8 cellular contexts compared by ENCODE assay signal in genomic region chr13:45473627-45474026, GRCh38. TPM values are rescaled to one million over a fixed set of nuclear protein-coding genes. Genes with fewer than 3 reads are reported as not detected.
A peak's percentile ranks its signal among the peaks of the same experiment; 100 is the strongest.
DNase-seq lines count a peak whose midpoint lies in the region; ATAC-seq and TF ChIP-seq lines count a peak whose summit lies in the region.
"Had no signal": no experiment of that assay in that cellular context is flagged by ENCODE, and none has a peak within 500 bp of the region (broad histone marks: within the 10 kb centered on the region; RNA-seq: fewer than 3 reads in every experiment).

No MANE protein-coding gene starts in this region.

- peaks cover 7% of the 10 kb centered on the region; the same call in 1 of the 2 replicates for H4K20me1 ChIP-seq in GM23248 (ENCODE audit: insufficient read depth)

- TF ChIP-seq CTCF in GM06990 (IDR thresholded peaks at IDR 0.05; ENCODE audit: insufficient read depth, low read length, poor library complexity, severe bottlenecking): peak; percentile 42
- peak; percentile 66 for TF ChIP-seq CTCF in WERI-Rb-1 (IDR thresholded peaks at IDR 0.05; ENCODE audit: low read depth, low read length)

- H3K27ac ChIP-seq in GM23248 (no peak overlapping the region), WERI-Rb-1 (no peak overlapping the region), substantia nigra (ENCODE audit: low read depth, low read length, poor library complexity, severe bottlenecking) (no peak overlapping the region)
- H3K27ac ChIP-seq: pancreas had no signal

- 0 out of 2 replicates have a peak, but pooled peaks cover 7% of the 10 kb centered on the region for H3F3A ChIP-seq in GM23248 (ENCODE audit: insufficient read depth)

- H3K9me3 ChIP-seq in GM23248 (ENCODE audit: low read depth) (no peaks in the 10 kb centered on the region), WERI-Rb-1 (ENCODE audit: severe bottlenecking) (no peaks in the 10 kb centered on the region)
- H3K9me3 ChIP-seq: pancreas had no signal

- H3K9ac ChIP-seq in GM23248: no peak overlapping the region

- H2AFZ ChIP-seq in GM23248: no peak overlapping the region

- peak; percentile 65 for ATAC-seq in left lobe of liver
- ATAC-seq in GM21825 (IDR thresholded peaks at IDR 0.05; ENCODE audit: unreplicated experiment): no peak
- no peak for ATAC-seq in HG02970 (IDR thresholded peaks at IDR 0.05; ENCODE audit: low FRiP score, unreplicated experiment)

- H3K27me3 ChIP-seq in GM06990 (replicated peaks; ENCODE audit: control insufficient read depth, insufficient read depth, low read length) (no peaks in the 10 kb centered on the region), GM23248 (replicated peaks; ENCODE audit: insufficient read depth) (no peaks in the 10 kb centered on the region), WERI-Rb-1 (ENCODE audit: insufficient read depth, low read depth, severe bottlenecking) (no peaks in the 10 kb centered on the region)
- H3K27me3 ChIP-seq: pancreas had no signal

- H3K4me1 ChIP-seq in GM23248 (ENCODE audit: insufficient read depth): peaks cover 6% of the 10 kb centered on the region; the same call in 1 of the 2 replicates

- no peak overlapping the region for H3K4me2 ChIP-seq in GM23248 (ENCODE audit: unreplicated experiment)

- DNase-seq in GM06990 (ENCODE audit: extremely low read depth, insufficient read length) (no peak), GM23248 (peak; percentile 4), WERI-Rb-1 (peak; percentile 69), left lobe of liver (ENCODE audit: low spot score) (no peak), substantia nigra (lab: John Stamatoyannopoulos, UW) (no peak)
- DNase-seq: pancreas had no signal

- 73 to 81% methylated on average over 2 of the region's 2 CpGs for WGBS in GM23248 (ENCODE audit: low coverage in 1 of 2, low lambda C conversion rate in 2 of 2, missing lambda C conversion rate in 2 of 2), 2 experiments

- no peaks in the 10 kb centered on the region for H3K9me2 ChIP-seq in GM23248 (ENCODE audit: insufficient read depth)

- H3K4me3 ChIP-seq in GM06990 (replicated peaks; ENCODE audit: low read depth, low read length) (no peak overlapping the region), GM23248 (no peak overlapping the region), WERI-Rb-1 (ENCODE audit: low read depth, low read length) (no peak overlapping the region)
- H3K4me3 ChIP-seq: pancreas had no signal

- peaks cover 100% of the 10 kb centered on the region for H3K79me2 ChIP-seq in GM23248 (ENCODE audit: insufficient read depth)

- no peaks in the 10 kb centered on the region for H3K36me3 ChIP-seq in GM06990 (ENCODE audit: control insufficient read depth, insufficient read depth, low read length)
- 0 out of 2 replicates have a peak, but pooled peaks cover 9% of the 10 kb centered on the region for H3K36me3 ChIP-seq in GM23248 (ENCODE audit: low read depth)
- peaks cover 4% of the 10 kb centered on the region; the same call in 1 of the 2 replicates for H3K36me3 ChIP-seq in WERI-Rb-1

- in situ Hi-C loops in GM23248 (cut with MboI): no loop called here

RNA-seq across cellular contexts. Expression of gene COG3, which starts 8.9 kb away (rescaled TPM):
- 17.9 and 26.7 TPM in 2 replicates for total RNA-seq in GM23248 (2014; rRNA removed; shearing (Covaris generic))
- 16.6 and 19.3 TPM in 2 replicates for polyA plus RNA-seq in GM23248 (2016; fragmentation: Nextera tagmentation; extraction: Ambion mirVana)
- 28.3 TPM for total RNA-seq in left lobe of liver

RNA-seq across cellular contexts. Expression of gene SLC25A30, which starts 55.5 kb away (rescaled TPM):
- 4.3 and 10.2 TPM in 2 replicates for total RNA-seq in GM23248 (2014; rRNA removed; shearing (Covaris generic))
- polyA plus RNA-seq in GM23248 (2016; fragmentation: Nextera tagmentation; extraction: Ambion mirVana): 4.3 and 4.5 TPM in 2 replicates
- total RNA-seq in left lobe of liver: 38.8 TPM

Comparison
In these comparisons a context has a peak if more than half of its experiments do, and no peak if none do; other contexts are left out.
1. DNase-seq: peak in GM23248 (single experiment) and WERI-Rb-1 (single experiment); none in GM06990 (single experiment), left lobe of liver (single experiment) and substantia nigra (0 of 49).